ENCODE assay signal across 17 cellular contexts in the genomic region with DNA sequence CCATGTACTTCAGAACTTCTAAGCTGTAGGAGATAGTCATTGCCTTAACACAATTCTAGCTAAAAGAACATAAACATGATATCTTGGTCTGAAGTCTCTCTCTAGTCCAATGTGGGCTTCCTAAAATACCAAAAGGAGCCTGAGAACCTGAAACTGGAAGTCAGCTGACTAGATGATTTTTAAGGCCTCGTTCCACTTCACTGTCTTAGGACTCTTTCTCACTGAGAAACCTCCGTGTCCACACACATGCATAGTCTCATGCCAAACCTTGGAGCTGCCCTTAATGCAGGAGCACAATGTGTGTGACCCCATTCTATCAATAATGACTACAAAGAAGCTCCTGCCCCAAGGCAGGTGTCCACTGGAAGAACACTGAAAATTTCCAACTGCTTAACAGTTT.
A peak's percentile ranks its signal among the peaks of the same experiment; 100 is the strongest.
DNase-seq lines count a peak whose midpoint lies in the region; ATAC-seq, FAIRE-seq and TF ChIP-seq lines count a peak whose summit lies in the region.
"Had no signal": no experiment of that assay in that cellular context is flagged by ENCODE, and none has a peak within 500 bp of the region (broad histone marks: within the 10 kb centered on the region; RNA-seq: fewer than 3 reads in every experiment).

No MANE protein-coding gene starts in this region.

- peak; percentile 31 for FAIRE-seq in GM12878 (lab: Jason Lieb, UNC)
- FAIRE-seq: A204.1 had no signal

- no peaks in the 10 kb centered on the region for H3K79me2 ChIP-seq in GM12878 (ENCODE audit: control insufficient read depth, insufficient read depth, low read length)

- H3K9ac ChIP-seq in GM12878 (ENCODE audit: control insufficient read depth, insufficient read depth, low read length): no peak overlapping the region

- ATAC-seq in GM21786 (IDR thresholded peaks at IDR 0.05; ENCODE audit: unreplicated experiment) (peak; percentile 42), GM12878 (peak; percentile 78), GM19452 (IDR thresholded peaks at IDR 0.05; ENCODE audit: unreplicated experiment) (no peak)
- no peak for ATAC-seq in stimulated activated naive B cell treated with anti-CD40 and anti-IgM and Interleukin-4, amounts not matched to agents 10 μg/mL and 1 μg/mL and 100 μg/mL, for 72 hours (replicated peaks)
- ATAC-seq: GM23338 had no signal

- no peak overlapping the region for H2AFZ ChIP-seq in GM12878 (ENCODE audit: control insufficient read depth, low read depth, low read length)
- H2AFZ ChIP-seq: GM23338 had no signal

- peaks cover 0 to 25% of the 10 kb centered on the region in 2 experiments; a peak in 3 of 4 replicates for H3K36me3 ChIP-seq in GM12878 (ENCODE audit: control insufficient read depth in 2 of 2, insufficient read depth in 2 of 2, low read length in 1 of 2)

- peaks cover 0 to 5% of the 10 kb centered on the region in 2 donors for H3K4me1 Mint-ChIP-seq in stimulated activated naive B cell treated with anti-CD40 and anti-IgM and Interleukin-4, amounts not matched to agents 10 μg/mL and 1 μg/mL and 100 μg/mL, for 72 hours
- H3K4me1 Mint-ChIP-seq: B cell, GM23338 had no signal

- CTCF ChIA-PET in GM12878 (lab: Yijun Ruan, JAX): interaction anchor here (0.8 to 3.2 kb wide), 3 partner anchors 13 to 301 kb away, joined by 3 to 12 read pairs (median 3); no protein-coding TSS in a partner anchor

- no peak overlapping the region; the same call in 1 of the 2 replicates for H3K4me2 ChIP-seq in GM12878 (ENCODE audit: control insufficient read depth, insufficient read depth)
- H3K4me2 ChIP-seq: GM23338 had no signal

- intact Hi-C loops in GM12878 (cut with micrococcal nuclease; ENCODE audit: unreplicated experiment): no loop called here

- peak overlapping the region; percentile 79 for H3K27ac ChIP-seq in GM12878 (ENCODE audit: control insufficient read depth, insufficient read depth)

- POLR2A ChIA-PET in GM12878 (lab: Charles Lee): interaction anchor here (0.7 to 1.6 kb wide), 4 partner anchors 9 to 765 kb away, joined by 3 to 7 read pairs (median 4); no protein-coding TSS in a partner anchor

- in situ Hi-C loops in GM13977 (cut with MboI; ENCODE audit: low pct_unique_long_range_greater_than_20kb, low sequenced_read_pairs, unreplicated experiment) (no loop called here), GM12878 (cut with MboI) (no loop called here)

- no peaks in the 10 kb centered on the region for H4K20me1 ChIP-seq in GM12878 (ENCODE audit: control insufficient read depth, insufficient read depth)

- TF ChIP-seq CTCF in GM12864 (IDR thresholded peaks at IDR 0.05; ENCODE audit: low read depth, low read length, missing control alignments) (no peak), GM13977 (IDR thresholded peaks at IDR 0.05; ENCODE audit: extremely low read depth, insufficient read depth, missing control alignments) (no peak), GM12878 (IDR thresholded peaks at IDR 0.05 in 2 of 3, conservative IDR thresholded peaks at IDR 0.05 in 1 of 3; ENCODE audit: control insufficient read depth in 2 of 3, extremely low read depth in 1 of 3, insufficient read depth in 1 of 3, low read depth in 3 of 3, low read length in 3 of 3) (no peak)

- no peak overlapping the region for H3K27ac Mint-ChIP-seq in stimulated activated naive B cell treated with anti-CD40 and anti-IgM and Interleukin-4, amounts not matched to agents 10 μg/mL and 1 μg/mL and 100 μg/mL, for 72 hours
- H3K27ac Mint-ChIP-seq: B cell; CD4-positive, alpha-beta T cell; GM23338; IgD-negative memory B cell had no signal

- SMC1A ChIA-PET in GM12878 (lab: Charles Lee; ENCODE audit: uncharacterized antibody, unreplicated experiment): interaction anchor here (0.8 to 1.9 kb wide), 5 partner anchors 9 to 482 kb away, joined by 3 to 5 read pairs (median 3); no protein-coding TSS in a partner anchor

- H3K4me3 ChIP-seq in GM12864 (ENCODE audit: low read depth, low read length) (no peak overlapping the region), GM12878 (no peak overlapping the region)
- H3K4me3 ChIP-seq: GM23338 had no signal

- no peak for TF ChIP-seq EP300 in GM12878 (IDR thresholded peaks at IDR 0.05; ENCODE audit: borderline replicate concordance in 1 of 2, control insufficient read depth in 1 of 2, low read depth in 2 of 2, low read length in 2 of 2)

- RAD21 ChIA-PET in GM12878 (lab: Charles Lee; ENCODE audit: unreplicated experiment): interaction anchor here (0.8 kb wide), 1 partner anchor 32 kb away, joined by 4 read pairs; no protein-coding TSS in a partner anchor

- H3K36me3 Mint-ChIP-seq in stimulated activated naive B cell treated with anti-CD40 and anti-IgM and Interleukin-4, amounts not matched to agents 10 μg/mL and 1 μg/mL and 100 μg/mL, for 72 hours: peaks cover 43 to 51% of the 10 kb centered on the region in 2 donors

- H3K4me3 Mint-ChIP-seq in stimulated activated naive B cell treated with anti-CD40 and anti-IgM and Interleukin-4, amounts not matched to agents 10 μg/mL and 1 μg/mL and 100 μg/mL, for 72 hours: no peak overlapping the region
- H3K4me3 Mint-ChIP-seq: B cell; CD4-positive, alpha-beta T cell; GM23338; IgD-negative memory B cell had no signal

- peaks cover 2% of the 10 kb centered on the region; the same call in 2 of the 3 replicates for H3K9me3 ChIP-seq in GM12878 (replicated peaks; ENCODE audit: control insufficient read depth, insufficient read depth, low read length)

- peaks cover 0 to 4% of the 10 kb centered on the region in 2 donors for H3K9me3 Mint-ChIP-seq in stimulated activated naive B cell treated with anti-CD40 and anti-IgM and Interleukin-4, amounts not matched to agents 10 μg/mL and 1 μg/mL and 100 μg/mL, for 72 hours
- H3K9me3 Mint-ChIP-seq: CD4-positive, alpha-beta T cell had no signal

- no TSS peak for BruUV-seq in GM12878 (replicated peaks; lab: Mats Ljungman, UMichigan)

- no peak for TF ChIP-seq RAD21 in GM12878 (IDR thresholded peaks at IDR 0.05; ENCODE audit: insufficient read depth, low read depth, low read length)

- TF ChIP-seq POLR2A in GM12878 (IDR thresholded peaks at IDR 0.05; ENCODE audit: low read depth, low read length): no peak

- H3K27me3 ChIP-seq in GM12878 (replicated peaks in 1 of 2; ENCODE audit: control insufficient read depth in 2 of 2, insufficient read depth in 2 of 2, low read length in 1 of 2): no peaks in the 10 kb centered on the region

- 18% methylated on average over 2 of the region's 2 CpGs for WGBS in GM12878 (ENCODE audit: insufficient coverage, insufficient replicate concordance, low lambda C conversion rate, missing lambda C conversion rate)

- peaks cover 12% of the 10 kb centered on the region for H3K4me1 ChIP-seq in GM12878 (ENCODE audit: control insufficient read depth, insufficient read depth, low read length)

- H3K27me3 Mint-ChIP-seq in stimulated activated naive B cell treated with anti-CD40 and anti-IgM and Interleukin-4, amounts not matched to agents 10 μg/mL and 1 μg/mL and 100 μg/mL, for 72 hours: no peaks in the 10 kb centered on the region
- H3K27me3 Mint-ChIP-seq: B cell; CD4-positive, alpha-beta T cell; IgD-negative memory B cell had no signal

- DNase-seq in GM12864 (ENCODE audit: low read depth) (peak; percentile 18), GM13977 (ENCODE audit: low spot score) (peak; percentile 73), GM12878 (ENCODE audit: low read depth, low spot score) (peak; percentile 64), DMS79 treated with DMSO at 0.1 percent for 48 hours (lab: John Stamatoyannopoulos, UW) (no peak)
- DNase-seq in stimulated activated naive B cell treated with anti-CD40 and anti-IgM and Interleukin-4, amounts not matched to agents 10 μg/mL and 1 μg/mL and 100 μg/mL, for 72 hours: no peak
- DNase-seq: C1 segment of cervical spinal cord; Calu3; CD4-positive, alpha-beta T cell; DMS 273 treated with DMSO at 0.1 percent for 48 hours; H7; KG1 had no signal

TF ChIP-seq in GM12878, 131 proteins besides CTCF, POLR2A, EP300 and RAD21 (continues in another document):
- TF ChIP-seq RAD51 (IDR thresholded peaks at IDR 0.05) (peak; percentile 44; the same call in 1 of the 2 replicates), PAX5 (IDR thresholded peaks at IDR 0.05; ENCODE audit: borderline replicate concordance, low read depth, low read length) (peak; percentile 72; the same call in 1 of the 2 replicates), BMI1 (IDR thresholded peaks at IDR 0.05; ENCODE audit: borderline replicate concordance) (no peak), BHLHE40 (IDR thresholded peaks at IDR 0.05; ENCODE audit: borderline replicate concordance in 1 of 2, low read depth in 2 of 2, low read length in 1 of 2) (0 out of 4 replicates have a peak, but pooled peaks of 1 of the 2 experiments have one; percentile 20), POU2F2 (IDR thresholded peaks at IDR 0.05; ENCODE audit: borderline replicate concordance, low read depth, low read length) (peak; percentile 60; the same call in 2 of the 3 replicates), ATF7 (IDR thresholded peaks at IDR 0.05; ENCODE audit: low read depth) (no peak)
- TF ChIP-seq, protein P1, sequence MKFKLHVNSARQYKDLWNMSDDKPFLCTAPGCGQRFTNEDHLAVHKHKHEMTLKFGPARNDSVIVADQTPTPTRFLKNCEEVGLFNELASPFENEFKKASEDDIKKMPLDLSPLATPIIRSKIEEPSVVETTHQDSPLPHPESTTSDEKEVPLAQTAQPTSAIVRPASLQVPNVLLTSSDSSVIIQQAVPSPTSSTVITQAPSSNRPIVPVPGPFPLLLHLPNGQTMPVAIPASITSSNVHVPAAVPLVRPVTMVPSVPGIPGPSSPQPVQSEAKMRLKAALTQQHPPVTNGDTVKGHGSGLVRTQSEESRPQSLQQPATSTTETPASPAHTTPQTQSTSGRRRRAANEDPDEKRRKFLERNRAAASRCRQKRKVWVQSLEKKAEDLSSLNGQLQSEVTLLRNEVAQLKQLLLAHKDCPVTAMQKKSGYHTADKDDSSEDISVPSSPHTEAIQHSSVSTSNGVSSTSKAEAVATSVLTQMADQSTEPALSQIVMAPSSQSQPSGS (IDR thresholded peaks at IDR 0.05; ENCODE audit: low read length): peak; percentile 59; the same call in 1 of the 2 replicates
- TF ChIP-seq, protein P2, sequence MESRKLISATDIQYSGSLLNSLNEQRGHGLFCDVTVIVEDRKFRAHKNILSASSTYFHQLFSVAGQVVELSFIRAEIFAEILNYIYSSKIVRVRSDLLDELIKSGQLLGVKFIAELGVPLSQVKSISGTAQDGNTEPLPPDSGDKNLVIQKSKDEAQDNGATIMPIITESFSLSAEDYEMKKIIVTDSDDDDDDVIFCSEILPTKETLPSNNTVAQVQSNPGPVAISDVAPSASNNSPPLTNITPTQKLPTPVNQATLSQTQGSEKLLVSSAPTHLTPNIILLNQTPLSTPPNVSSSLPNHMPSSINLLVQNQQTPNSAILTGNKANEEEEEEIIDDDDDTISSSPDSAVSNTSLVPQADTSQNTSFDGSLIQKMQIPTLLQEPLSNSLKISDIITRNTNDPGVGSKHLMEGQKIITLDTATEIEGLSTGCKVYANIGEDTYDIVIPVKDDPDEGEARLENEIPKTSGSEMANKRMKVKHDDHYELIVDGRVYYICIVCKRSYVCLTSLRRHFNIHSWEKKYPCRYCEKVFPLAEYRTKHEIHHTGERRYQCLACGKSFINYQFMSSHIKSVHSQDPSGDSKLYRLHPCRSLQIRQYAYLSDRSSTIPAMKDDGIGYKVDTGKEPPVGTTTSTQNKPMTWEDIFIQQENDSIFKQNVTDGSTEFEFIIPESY (IDR thresholded peaks at IDR 0.05): no peak

Comparison
In these comparisons a context has a peak if more than half of its experiments do, and no peak if none do; other contexts are left out.
1. DNase-seq: peak in GM12864 (single experiment), GM13977 (single experiment) and GM12878 (single experiment); none in DMS79 treated with DMSO at 0.1 percent for 48 hours (single experiment) and stimulated activated naive B cell treated with anti-CD40 and anti-IgM and Interleukin-4, amounts not matched to agents 10 μg/mL and 1 μg/mL and 100 μg/mL, for 72 hours (single experiment).
2. ATAC-seq: peak in GM21786 (single experiment) and GM12878 (single experiment); none in GM19452 (single experiment) and stimulated activated naive B cell treated with anti-CD40 and anti-IgM and Interleukin-4, amounts not matched to agents 10 μg/mL and 1 μg/mL and 100 μg/mL, for 72 hours (0 of 2).